2 cellular contexts compared by ENCODE assay signal in genomic region chr14:34283590-34283989, GRCh38.
TF ChIP-seq lines count a peak whose summit lies in the region.

No MANE protein-coding gene starts in this region.

TF ChIP-seq in HepG2, 621 proteins besides CTCF, POLR2A, EP300 and RAD21 (continued from another document):
- TF ChIP-seq IKZF5 (CRISPR knock-in tag; IDR thresholded peaks at IDR 0.05) (no peak), MAFF (IDR thresholded peaks at IDR 0.05; ENCODE audit: low read depth, low read length) (peak; percentile 77), MAFK (conservative IDR thresholded peaks at IDR 0.05 in 1 of 2, IDR thresholded peaks at IDR 0.05 in 1 of 2; ENCODE audit: low read length in 2 of 2) (peak; percentile 74 to 76), ZSCAN30 (CRISPR knock-in tag; IDR thresholded peaks at IDR 0.05) (no peak)

TF ChIP-seq in A549, 52 proteins besides CTCF, POLR2A, EP300 and RAD21 (continued from another document):
- TF ChIP-seq HMGXB4 (CRISPR knock-in tag; IDR thresholded peaks at IDR 0.05; ENCODE audit: borderline replicate concordance) (no peak), HOXA7 (CRISPR knock-in tag; IDR thresholded peaks at IDR 0.05) (no peak), MAZ (IDR thresholded peaks at IDR 0.05; ENCODE audit: borderline replicate concordance, low read depth, low read length) (no peak), SMC3 (IDR thresholded peaks at IDR 0.05) (no peak), MYC (IDR thresholded peaks at IDR 0.05; ENCODE audit: borderline replicate concordance, low read length) (no peak), MAFK (IDR thresholded peaks at IDR 0.05; ENCODE audit: partially characterized antibody) (peak; percentile 49)
TF ChIP-seq in A549: peak in this region for 1.
